ENCODE assay signal across 12 cellular contexts in the genomic region with DNA sequence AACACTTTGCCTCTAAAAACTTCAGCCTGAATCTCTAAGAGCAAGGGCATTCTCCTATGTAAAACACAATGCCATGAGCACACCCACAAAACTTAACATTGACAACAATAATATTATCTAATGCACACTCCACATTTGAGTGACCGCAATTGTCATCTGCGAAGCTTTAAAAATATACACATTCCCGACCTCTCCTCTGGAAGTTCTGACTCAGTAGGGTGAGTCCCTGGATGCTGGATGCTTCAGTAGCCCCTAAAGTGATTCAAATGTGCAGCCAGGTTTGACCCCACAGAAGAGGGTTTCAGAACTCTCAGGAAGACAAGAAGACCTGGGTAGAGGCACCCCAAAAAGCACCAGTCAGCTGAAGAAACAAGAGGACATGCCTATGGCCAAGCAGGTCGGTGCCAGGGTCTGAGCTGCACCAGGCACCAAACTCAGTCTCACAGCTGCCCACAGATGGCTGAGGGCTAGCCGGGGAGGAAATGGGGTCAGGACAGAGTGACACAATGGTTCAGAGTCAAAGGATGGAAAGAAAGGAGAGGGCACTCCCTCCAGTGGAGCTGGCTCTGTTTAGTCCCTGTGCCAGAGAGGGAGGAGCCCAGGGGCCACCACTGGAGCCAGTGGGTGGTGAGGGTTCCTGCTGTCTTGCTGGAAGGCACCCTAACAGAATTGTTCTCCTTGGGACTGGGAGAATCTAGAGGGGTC. TPM values are rescaled to one million over a fixed set of nuclear protein-coding genes. Genes with fewer than 3 reads are reported as not detected.
A peak's percentile ranks its signal among the peaks of the same experiment; 100 is the strongest.
DNase-seq lines count a peak whose midpoint lies in the region; ATAC-seq and TF ChIP-seq lines count a peak whose summit lies in the region.
"Had no signal": no experiment of that assay in that cellular context is flagged by ENCODE, and none has a peak within 500 bp of the region (broad histone marks: within the 10 kb centered on the region; RNA-seq: fewer than 3 reads in every experiment).

No MANE protein-coding gene starts in this region.

- DNase-seq in breast epithelium (ENCODE audit: low spot score in 2 of 2) (no peak), MCF 10A (ENCODE audit: unreplicated experiment) (no peak), globus pallidus (ENCODE audit: low spot score) (peak; percentile 96), naive B cell (no peak), upper lobe of right lung (no peak), endodermal cell (no peak), activated gamma-delta T cell treated with Interleukin-2 at 50 U/mL for 16 hours (no peak)
- DNase-seq: ACHN, NCI-H1436, PC-3 had no signal

- POLR2A ChIA-PET in MCF 10A (lab: Yijun Ruan, JAX) = interaction anchor here (1.4 to 4.3 kb wide), 2 partner anchors 11 to 17 kb away, joined by 4 to 30 read pairs; partner anchors contain the start of gene PIK3C2B

- H3K27me3 Mint-ChIP-seq in MCF 10A (ENCODE audit: insufficient read depth, unreplicated experiment) (peaks cover 18% of the 10 kb centered on the region), naive B cell (no peaks in the 10 kb centered on the region), endodermal cell (ENCODE audit: insufficient read depth) (peaks cover 4% of the 10 kb centered on the region)

- CTCF ChIA-PET in MCF 10A (lab: Yijun Ruan, JAX) = interaction anchor here (0.7 to 5.2 kb wide), 5 partner anchors 26 to 315 kb away, joined by 3 to 34 read pairs (median 3); no protein-coding TSS in a partner anchor

- H3K4me1 Mint-ChIP-seq in MCF 10A (ENCODE audit: insufficient read depth, unreplicated experiment) (peaks cover 11% of the 10 kb centered on the region), naive B cell (peaks cover 87 to 97% (median 94%) of the 10 kb centered on the region in 3 donors), endodermal cell (peaks cover 39% of the 10 kb centered on the region)

- H3K36me3 Mint-ChIP-seq in MCF 10A (ENCODE audit: insufficient read depth, unreplicated experiment) (no peaks in the 10 kb centered on the region), naive B cell (peaks cover 12 to 14% of the 10 kb centered on the region in 2 donors), endodermal cell (ENCODE audit: low read depth) (peaks cover 3% of the 10 kb centered on the region)

- H3K4me1 ChIP-seq in breast epithelium (peaks cover 14 to 28% of the 10 kb centered on the region in 2 donors), upper lobe of right lung (peaks cover 66% of the 10 kb centered on the region), endodermal cell (ENCODE audit: control insufficient read depth, insufficient read depth, low read length) (peaks cover 5% of the 10 kb centered on the region)

- no peak for ATAC-seq in naive B cell (ENCODE audit: low read depth in 2 of 2)
- peak; percentile 66 for ATAC-seq in upper lobe of right lung
- ATAC-seq in HG02798 (IDR thresholded peaks at IDR 0.05; ENCODE audit: poor library complexity, unreplicated experiment) = no peak
- ATAC-seq: activated CD4-positive, CD25-positive, alpha-beta regulatory T cell treated with anti-CD3 and anti-CD28 coated beads, Interleukin-2, amount 50 U/mL, for 24 hours; PC-3 had no signal

- intact Hi-C loops in breast epithelium (cut with DNase I; ENCODE audit: low total_unique reads) (loop anchor here (5.0 kb wide), 1 partner anchor 1475 kb away; no protein-coding TSS in a partner anchor), MCF 10A (cut with micrococcal nuclease) (no loop called here), upper lobe of right lung (cut with DNase I) (no loop called here)

- no TSS peak for BruUV-seq in MCF 10A (replicated peaks; lab: Mats Ljungman, UMichigan)

- no peak for TF ChIP-seq CTCF in breast epithelium (IDR thresholded peaks at IDR 0.05)
- no peak for TF ChIP-seq CTCF in MCF 10A (IDR thresholded peaks at IDR 0.05; ENCODE audit: unreplicated experiment)
- no peak for TF ChIP-seq CTCF in upper lobe of right lung (IDR thresholded peaks at IDR 0.05)
- TF ChIP-seq CTCF in endodermal cell (conservative IDR thresholded peaks at IDR 0.05) = no peak

- no peaks in the 10 kb centered on the region for H3K9me3 ChIP-seq in breast epithelium
- H3K9me3 ChIP-seq in upper lobe of right lung = no peaks in the 10 kb centered on the region
- no peaks in the 10 kb centered on the region for H3K9me3 ChIP-seq in endodermal cell (ENCODE audit: control insufficient read depth, low read length)

- H3K27ac Mint-ChIP-seq in MCF 10A (ENCODE audit: low read depth, unreplicated experiment) (no peak overlapping the region), naive B cell (peak overlapping the region; percentile 85 to 95 (median 92)), endodermal cell (no peak overlapping the region)

- no peaks in the 10 kb centered on the region for H3K36me3 ChIP-seq in breast epithelium
- no peaks in the 10 kb centered on the region for H3K36me3 ChIP-seq in upper lobe of right lung
- no peaks in the 10 kb centered on the region for H3K36me3 ChIP-seq in endodermal cell (ENCODE audit: control insufficient read depth, insufficient read depth, low read length)

- H3K9me3 Mint-ChIP-seq in MCF 10A (ENCODE audit: unreplicated experiment) (no peaks in the 10 kb centered on the region), naive B cell (no peaks in the 10 kb centered on the region), endodermal cell (no peaks in the 10 kb centered on the region)

- H3K27me3 ChIP-seq in breast epithelium = no peaks in the 10 kb centered on the region
- H3K27me3 ChIP-seq in upper lobe of right lung = no peaks in the 10 kb centered on the region
- H3K27me3 ChIP-seq in endodermal cell (ENCODE audit: control insufficient read depth, insufficient read depth, low read length, poor library complexity, severe bottlenecking) = no peaks in the 10 kb centered on the region

- H3K9ac ChIP-seq in endodermal cell (ENCODE audit: extremely low read depth, low read length, poor library complexity, severe bottlenecking) = no peak overlapping the region

- WGBS in endodermal cell (ENCODE audit: insufficient coverage in 1 of 2, insufficient read length in 1 of 2), 2 experiments = 92 to 95% methylated on average over 4 to 5 of the region's 5 CpGs

- H3K4me3 ChIP-seq in breast epithelium (no peak overlapping the region), upper lobe of right lung (no peak overlapping the region), endodermal cell (ENCODE audit: low read length) (no peak overlapping the region)

- H3K4me3 Mint-ChIP-seq in MCF 10A (ENCODE audit: unreplicated experiment) (no peak overlapping the region), naive B cell (peak overlapping the region; percentile 21 to 86 (median 66)), endodermal cell (no peak overlapping the region)

- TF ChIP-seq POLR2A in breast epithelium (IDR thresholded peaks at IDR 0.05) = no peak

- H3K27ac ChIP-seq in breast epithelium (peak overlapping the region; percentile 81 to 85), upper lobe of right lung (peak overlapping the region; percentile 18), endodermal cell (ENCODE audit: low read depth, low read length) (no peak overlapping the region)

RNA-seq across cellular contexts. Expression of gene PIK3C2B, which starts 17.4 kb away (rescaled TPM):
- total RNA-seq in breast epithelium = 10 to 100 TPM; 17.6 to 31.5 (median 24.9) TPM
- total RNA-seq in MCF 10A (2022) = 3.4 and 4.4 TPM in 2 replicates
- 10 to 100 TPM in 3 of 6 donors, 1 to 10 TPM in 2, not detected in 1; 8.5 to 16.9 (median 10.6) TPM for polyA plus RNA-seq in naive B cell (ENCODE audit: low read depth in 6 of 6)
- total RNA-seq in upper lobe of right lung = 47.3 TPM
- total RNA-seq in endodermal cell = 10 to 100 TPM; 21.3 to 23.9 TPM
- 34.1 TPM for polyA plus RNA-seq in endodermal cell (2013, experiment 1 of 2)
- 30.8 TPM for polyA plus RNA-seq in endodermal cell (2013, experiment 2 of 2)

RNA-seq across cellular contexts. Expression of gene MDM4, which starts 39.0 kb away (rescaled TPM):
- total RNA-seq in breast epithelium = 100 to 1,000 TPM in 2 of 3 donors, 10 to 100 TPM in 1; 63.5 to 128 (median 103) TPM
- total RNA-seq in MCF 10A (2022) = 162 and 174 TPM in 2 replicates
- polyA plus RNA-seq in naive B cell (ENCODE audit: low read depth in 6 of 6) = 10 to 100 TPM; 12.6 to 50.8 (median 28.2) TPM
- total RNA-seq in upper lobe of right lung = 84.5 TPM
- 100 to 1,000 TPM in 1 of 2 donors, 10 to 100 TPM in 1; 65.5 to 161 TPM for total RNA-seq in endodermal cell
- 21.0 TPM for polyA plus RNA-seq in endodermal cell (2013, experiment 1 of 2)
- 23.6 TPM for polyA plus RNA-seq in endodermal cell (2013, experiment 2 of 2)

Comparison
In these comparisons a context has a peak if more than half of its experiments do, and no peak if none do; other contexts are left out.
1. H3K27ac Mint-ChIP-seq: peak in naive B cell (6 of 6); none in MCF 10A (single experiment) and endodermal cell (single experiment).
2. H3K4me3 Mint-ChIP-seq: peak in naive B cell (8 of 8); none in MCF 10A (single experiment) and endodermal cell (single experiment).